In the genomic region with DNA sequence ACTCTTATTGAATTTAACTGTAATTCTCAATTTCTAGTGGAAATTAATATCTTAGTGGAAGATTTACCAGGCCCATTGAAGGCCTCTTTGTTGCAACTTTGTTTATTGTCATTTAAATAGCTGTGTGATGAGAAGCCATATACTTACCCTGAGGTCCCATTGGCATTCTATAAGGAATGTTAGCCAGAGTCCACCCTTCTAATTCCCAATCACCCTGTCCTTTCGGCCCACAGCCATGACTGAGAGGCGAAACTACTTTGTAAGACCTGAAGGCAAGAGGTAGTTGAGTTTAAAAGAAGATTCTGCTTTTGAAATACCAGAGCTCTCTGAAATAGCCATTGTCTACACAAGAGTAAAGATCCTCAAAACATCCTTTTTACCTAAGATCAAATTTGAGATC, we compare ENCODE assay signal across 29 cellular contexts.
"Had no signal": no experiment of that assay in that cellular context is flagged by ENCODE, and none has a peak within 500 bp of the region (broad histone marks: within the 10 kb centered on the region; RNA-seq: fewer than 3 reads in every experiment).

No MANE protein-coding gene starts in this region.

- DNase-seq: naive thymus-derived CD4-positive, alpha-beta T cell; natural killer cell; occipital lobe; ovary; posterior cingulate gyrus; psoas muscle; right cardiac atrium; right lobe of liver; sigmoid colon; small intestine; stimulated activated CD4-positive, alpha-beta T cell treated with anti-CD3 and anti-CD28 coated beads, Interleukin-15, amount 100 ng/mL, for 24 hours; stimulated activated CD4-positive, alpha-beta T cell treated with anti-CD3 and anti-CD28 coated beads, Interleukin-2, amount 100 ng/mL, for 24 hours; stimulated activated CD4-positive, alpha-beta T cell treated with anti-CD3 and anti-CD28 coated beads, Interleukin-2, amount 100 ng/mL, for 48 hours; stimulated activated CD4-positive, alpha-beta T cell treated with anti-CD3 and anti-CD28 coated beads, Interleukin-4, amount 100 ng/mL, for 24 hours; stimulated activated naive B cell treated with anti-CD40 and anti-IgM and Interleukin-4, amounts not matched to agents 10 μg/mL and 1 μg/mL and 100 μg/mL, for 72 hours; stimulated activated naive CD8-positive, alpha-beta T cell treated with anti-CD3 and anti-CD28 coated beads, Interleukin-15, amount 100 ng/mL, for 72 hours; stimulated activated naive CD8-positive, alpha-beta T cell treated with anti-CD3 and anti-CD28 coated beads, Interleukin-15, Interleukin-2, amounts not matched to agents 100 U/mL and 50 U/mL, for 24 hours; substantia nigra; testis; tibial artery; transverse colon; upper lobe of right lung; uterus had no signal

- H3K27ac ChIP-seq: ovary, parathyroid adenoma, psoas muscle, right lobe of liver, sigmoid colon, suprapubic skin, testis, tibial artery, transverse colon, upper lobe of right lung, uterus had no signal

- H3K4me3 ChIP-seq: ovary, psoas muscle, right lobe of liver, sigmoid colon, suprapubic skin, testis, tibial artery, transverse colon, upper lobe of right lung, uterus had no signal

- H3K27me3 ChIP-seq: ovary, right lobe of liver, sigmoid colon, suprapubic skin, testis, tibial artery, transverse colon, upper lobe of right lung, uterus had no signal

- H3K4me1 ChIP-seq: parathyroid adenoma, psoas muscle, right lobe of liver, sigmoid colon, suprapubic skin, testis, tibial artery, transverse colon, upper lobe of right lung, uterus had no signal

- H3K27ac Mint-ChIP-seq: naive thymus-derived CD4-positive, alpha-beta T cell; natural killer cell; nephron; progenitor cell of endocrine pancreas; stimulated activated effector memory CD8-positive, alpha-beta T cell treated with anti-CD3 and anti-CD28 coated beads, Interleukin-12 subunit alpha, Interleukin-12 subunit beta, amount 100 ng/mL, for 72 hours; stimulated activated naive B cell treated with anti-CD40 and anti-IgM and Interleukin-4, amounts not matched to agents 10 μg/mL and 1 μg/mL and 100 μg/mL, for 72 hours; stimulated activated naive CD8-positive, alpha-beta T cell treated with anti-CD3 and anti-CD28 coated beads, Interleukin-15, amount 100 ng/mL, for 72 hours; type B pancreatic cell had no signal

- ATAC-seq: naive thymus-derived CD4-positive, alpha-beta T cell; natural killer cell; psoas muscle; right cardiac atrium; right lobe of liver; stimulated activated effector memory CD8-positive, alpha-beta T cell treated with anti-CD3 and anti-CD28 coated beads, Interleukin-12 subunit alpha, Interleukin-12 subunit beta, amount 100 ng/mL, for 72 hours; stimulated activated naive B cell treated with anti-CD40 and anti-IgM and Interleukin-4, amounts not matched to agents 10 μg/mL and 1 μg/mL and 100 μg/mL, for 72 hours; stimulated activated naive CD8-positive, alpha-beta T cell treated with anti-CD3 and anti-CD28 coated beads, Interleukin-15, amount 100 ng/mL, for 72 hours; stimulated activated naive CD8-positive, alpha-beta T cell treated with anti-CD3 and anti-CD28 coated beads, Interleukin-15, Interleukin-2, amounts not matched to agents 100 U/mL and 50 U/mL, for 24 hours; upper lobe of right lung had no signal

- H3K36me3 Mint-ChIP-seq: naive thymus-derived CD4-positive, alpha-beta T cell; natural killer cell; stimulated activated effector memory CD8-positive, alpha-beta T cell treated with anti-CD3 and anti-CD28 coated beads, Interleukin-12 subunit alpha, Interleukin-12 subunit beta, amount 100 ng/mL, for 72 hours; stimulated activated naive B cell treated with anti-CD40 and anti-IgM and Interleukin-4, amounts not matched to agents 10 μg/mL and 1 μg/mL and 100 μg/mL, for 72 hours; type B pancreatic cell had no signal

- H2AFZ ChIP-seq: parathyroid adenoma had no signal

- H3K9me3 Mint-ChIP-seq: type B pancreatic cell had no signal

- H3K36me3 ChIP-seq: ovary, right lobe of liver, sigmoid colon, suprapubic skin, tibial artery, transverse colon, upper lobe of right lung, uterus had no signal

- H3K9ac ChIP-seq: parathyroid adenoma had no signal

- H3K9me3 ChIP-seq: ovary, psoas muscle, right lobe of liver, sigmoid colon, suprapubic skin, testis, transverse colon, upper lobe of right lung, uterus had no signal

- H3K4me1 Mint-ChIP-seq: naive thymus-derived CD4-positive, alpha-beta T cell; natural killer cell; stimulated activated effector memory CD8-positive, alpha-beta T cell treated with anti-CD3 and anti-CD28 coated beads, Interleukin-12 subunit alpha, Interleukin-12 subunit beta, amount 100 ng/mL, for 72 hours; stimulated activated naive B cell treated with anti-CD40 and anti-IgM and Interleukin-4, amounts not matched to agents 10 μg/mL and 1 μg/mL and 100 μg/mL, for 72 hours; stimulated activated naive CD8-positive, alpha-beta T cell treated with anti-CD3 and anti-CD28 coated beads, Interleukin-15, amount 100 ng/mL, for 72 hours had no signal

- H3K27me3 Mint-ChIP-seq: naive thymus-derived CD4-positive, alpha-beta T cell; progenitor cell of endocrine pancreas; stimulated activated naive B cell treated with anti-CD40 and anti-IgM and Interleukin-4, amounts not matched to agents 10 μg/mL and 1 μg/mL and 100 μg/mL, for 72 hours; stimulated activated naive CD8-positive, alpha-beta T cell treated with anti-CD3 and anti-CD28 coated beads, Interleukin-15, amount 100 ng/mL, for 72 hours; type B pancreatic cell had no signal

- H3K4me3 Mint-ChIP-seq: naive thymus-derived CD4-positive, alpha-beta T cell; natural killer cell; nephron; stimulated activated effector memory CD8-positive, alpha-beta T cell treated with anti-CD3 and anti-CD28 coated beads, Interleukin-12 subunit alpha, Interleukin-12 subunit beta, amount 100 ng/mL, for 72 hours; stimulated activated naive B cell treated with anti-CD40 and anti-IgM and Interleukin-4, amounts not matched to agents 10 μg/mL and 1 μg/mL and 100 μg/mL, for 72 hours; stimulated activated naive CD8-positive, alpha-beta T cell treated with anti-CD3 and anti-CD28 coated beads, Interleukin-15, amount 100 ng/mL, for 72 hours; type B pancreatic cell had no signal

- H3K79me2 ChIP-seq: parathyroid adenoma had no signal
